8 cellular contexts compared by ENCODE assay signal in the genomic region with DNA sequence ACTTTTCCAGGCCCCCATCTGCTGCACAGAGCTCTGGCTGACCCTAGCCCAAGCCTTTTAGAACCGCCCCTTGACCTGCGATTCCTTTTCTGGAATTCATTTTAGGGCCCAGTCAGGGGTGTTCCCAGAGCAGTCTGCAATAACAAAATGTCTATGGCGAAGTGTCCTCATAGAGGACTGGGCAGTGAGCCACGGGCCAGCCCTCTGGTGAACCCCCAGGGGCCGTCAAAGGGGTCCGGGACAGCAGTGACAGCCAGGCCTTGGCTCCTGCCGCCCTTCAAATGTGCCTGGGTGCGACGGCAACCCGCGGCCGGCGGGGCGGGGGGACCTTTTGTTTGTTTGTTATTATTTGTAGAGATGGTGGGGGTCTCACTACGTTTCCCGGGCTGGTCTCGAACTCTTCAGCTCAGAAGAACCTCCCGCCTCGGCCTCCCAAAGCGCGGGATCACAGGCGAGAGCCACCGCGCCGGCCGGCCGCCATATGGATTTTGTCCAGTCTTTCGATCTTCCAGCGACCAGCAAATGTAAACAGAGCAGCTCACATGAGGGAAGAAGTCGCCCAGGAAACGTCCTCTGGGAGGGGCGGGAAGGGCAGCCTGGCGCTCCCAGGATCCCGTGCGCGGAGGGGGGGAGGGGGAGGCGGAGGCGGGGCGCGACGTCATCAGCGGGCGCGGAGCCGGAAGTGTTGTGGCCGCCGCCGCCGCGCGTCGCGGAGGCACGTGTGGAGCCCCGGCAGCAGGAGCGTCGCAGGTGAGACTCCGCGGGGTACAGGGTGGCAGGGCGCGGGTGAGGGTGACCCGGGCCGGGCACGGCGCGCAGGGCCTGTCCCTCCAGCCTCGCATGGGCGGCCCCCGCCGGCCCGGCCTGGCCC. TPM values are rescaled to one million over a fixed set of nuclear protein-coding genes. Genes with fewer than 3 reads are reported as not detected.
DNase-seq lines count a peak whose midpoint lies in the region; ATAC-seq, FAIRE-seq and TF ChIP-seq lines count a peak whose summit lies in the region.

A gene (plus strand): TSS at position 685 of the 871 bp plus-strand sequence. CDS start 783 bp downstream, outside the sequence.

- DNase-seq in GM03348 (ENCODE audit: low spot score) (peak; percentile 98), NCI-H2227 treated with DMSO at 0.1 percent for 48 hours (lab: John Stamatoyannopoulos, UW) (peak; percentile 78), keratinocyte (ENCODE audit: low read depth, low spot score) (no peak)
- DNase-seq in activated CD4-positive, CD25-positive, alpha-beta regulatory T cell treated with anti-CD3 and anti-CD28 coated beads, Interleukin-2, amount 50 U/mL, for 72 hours, result peak; percentile 79
- peak; percentile 47 to 58 for DNase-seq in central memory CD8-positive, alpha-beta T cell (ENCODE audit: low spot score in 2 of 2)
- DNase-seq in stimulated activated CD4-positive, alpha-beta T cell treated with anti-CD3 and anti-CD28 coated beads, Interleukin-12 subunit alpha, Interleukin-12 subunit beta, amount 100 ng/mL, for 48 hours (ENCODE audit: low read depth in 2 of 3, low spot score in 1 of 3), result peak; percentile 56 to 71 (median 60)

- H3K36me3 Mint-ChIP-seq in central memory CD8-positive, alpha-beta T cell (ENCODE audit: insufficient read depth), result peaks cover 21% of the 10 kb centered on the region

- no peak for TF ChIP-seq CTCF in keratinocyte (optimal IDR thresholded peaks at IDR 0.05 in 1 of 3, IDR thresholded peaks at IDR 0.05 in 1 of 3, conservative IDR thresholded peaks at IDR 0.05 in 1 of 3; ENCODE audit: extremely low read depth in 1 of 3, insufficient read depth in 2 of 3, low read length in 3 of 3)

- peak within 1 kb of the TSS; percentile 95 for H3K27ac Mint-ChIP-seq in central memory CD8-positive, alpha-beta T cell (ENCODE audit: low read depth)

- H3K27me3 ChIP-seq in keratinocyte (ENCODE audit: control insufficient read depth, extremely low read depth, insufficient read depth, low read length), result peaks cover under 1% of the 10 kb centered on the region

- H3K4me3 Mint-ChIP-seq in central memory CD8-positive, alpha-beta T cell, result peak within 1 kb of the TSS; percentile 91

- peak within 1 kb of the TSS; percentile 94 for H3K4me2 ChIP-seq in keratinocyte (ENCODE audit: control insufficient read depth, extremely low read depth, insufficient read depth, low read depth, low read length)

- dilution Hi-C loops in keratinocyte (cut with MboI; ENCODE audit: extremely low pct_ligation_motif_present, low sequenced_read_pairs), result no loop called here

- H3K27ac ChIP-seq in keratinocyte (ENCODE audit: control insufficient read depth, insufficient read depth, low read length), result peak within 1 kb of the TSS; percentile 73

- no peaks in the 10 kb centered on the region for H3K27me3 Mint-ChIP-seq in central memory CD8-positive, alpha-beta T cell

- H3K79me2 ChIP-seq in keratinocyte (ENCODE audit: control insufficient read depth, insufficient read depth, low read length), result peaks cover 32% of the 10 kb centered on the region

- FAIRE-seq in keratinocyte (lab: Jason Lieb, UNC), result no peak

- peak within 1 kb of the TSS; percentile 86 for H3K9ac ChIP-seq in keratinocyte (ENCODE audit: control insufficient read depth, extremely low read depth, insufficient read depth, low read length)

- ATAC-seq in HG03066 (IDR thresholded peaks at IDR 0.05; ENCODE audit: low read depth, unreplicated experiment) (peak; percentile 47), GM19395 (IDR thresholded peaks at IDR 0.05; ENCODE audit: unreplicated experiment) (no peak)
- peak; percentile 88 for ATAC-seq in central memory CD8-positive, alpha-beta T cell (replicated peaks; ENCODE audit: extremely low read depth, poor library complexity, severe bottlenecking)

- peaks cover 32% of the 10 kb centered on the region for H3K4me1 Mint-ChIP-seq in central memory CD8-positive, alpha-beta T cell

- H3K9me1 ChIP-seq in keratinocyte (ENCODE audit: control insufficient read depth, extremely low read depth, insufficient read depth, low read length), result no peaks in the 10 kb centered on the region

- H4K20me1 ChIP-seq in keratinocyte (ENCODE audit: control insufficient read depth, extremely low read depth, insufficient read depth, low read length), result no peaks in the 10 kb centered on the region

- H3K36me3 ChIP-seq in keratinocyte (ENCODE audit: control insufficient read depth in 2 of 2, extremely low read depth in 1 of 2, insufficient read depth in 2 of 2, low read length in 2 of 2), result peaks cover 8 to 14% of the 10 kb centered on the region in 2 experiments

- peak within 1 kb of the TSS; percentile 72 to 82 (median 79) for H3K4me3 ChIP-seq in keratinocyte (ENCODE audit: control insufficient read depth in 2 of 3, extremely low read depth in 1 of 3, insufficient read depth in 2 of 3, low read depth in 1 of 3, low read length in 3 of 3)

- peaks cover 28% of the 10 kb centered on the region for H3K4me1 ChIP-seq in keratinocyte (ENCODE audit: control insufficient read depth, extremely low read depth, insufficient read depth, low read length)

- H2AFZ ChIP-seq in keratinocyte (ENCODE audit: control insufficient read depth, low read length), result peak within 1 kb of the TSS; percentile 64

- no peaks in the 10 kb centered on the region for H3K9me3 Mint-ChIP-seq in central memory CD8-positive, alpha-beta T cell

- no peaks in the 10 kb centered on the region for H3K9me3 ChIP-seq in keratinocyte (ENCODE audit: control insufficient read depth, low read depth, low read length)

RNA-seq across cellular contexts. Expression of the gene that starts here (rescaled TPM):
- 4.4 to 8.9 TPM (median 5.9 TPM) in 3 replicates for polyA plus RNA-seq in keratinocyte
- 0.64 TPM for polyA plus RNA-seq in keratinocyte (2011; ENCODE audit: low read depth)
- polyA plus RNA-seq in keratinocyte (2011; cell fraction: cytosol; rRNA removed), result 3.7 and 9.9 TPM in 2 replicates
- 8.1 and 10.7 TPM in 2 replicates for polyA plus RNA-seq in keratinocyte (2011; cell fraction: nucleus; rRNA removed)
- 5.2 and 10.0 TPM in 2 replicates for polyA plus RNA-seq in keratinocyte (2012; ENCODE audit: low replicate concordance)
- polyA minus RNA-seq in keratinocyte, result 2.1 to 5.0 TPM (median 3.2 TPM) in 3 replicates
- 8.8 TPM for polyA minus RNA-seq in keratinocyte (2011; cell fraction: cytosol; rRNA and poly(A)+ RNA removed)
- 5.4 and 6.7 TPM in 2 replicates for polyA minus RNA-seq in keratinocyte (2011; cell fraction: nucleus; rRNA and poly(A)+ RNA removed)
